27 cellular contexts compared by ENCODE assay signal in the genomic region with DNA sequence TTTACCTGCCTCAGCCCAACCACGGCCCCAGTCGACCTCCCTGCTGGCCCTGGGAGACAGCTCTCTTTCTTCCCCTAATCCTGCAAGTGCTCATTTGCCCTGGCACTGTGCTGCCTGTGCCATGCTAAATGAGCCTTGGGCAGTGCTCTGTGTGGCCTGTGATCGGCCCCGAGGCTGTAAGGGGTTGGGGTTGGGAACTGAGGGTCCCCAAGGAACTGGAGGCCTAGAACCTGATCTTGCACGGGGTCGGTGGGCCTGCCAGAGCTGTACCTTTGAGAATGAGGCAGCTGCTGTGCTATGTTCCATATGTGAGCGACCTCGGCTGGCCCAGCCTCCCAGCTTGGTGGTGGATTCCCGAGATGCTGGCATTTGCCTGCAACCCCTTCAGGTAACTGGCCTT.
"Had no signal": no experiment of that assay in that cellular context is flagged by ENCODE, and none has a peak within 500 bp of the region (broad histone marks: within the 10 kb centered on the region; RNA-seq: fewer than 3 reads in every experiment).

No MANE protein-coding gene starts in this region.

- H3K9me3 Mint-ChIP-seq: activated CD4-positive, alpha-beta memory T cell treated with anti-CD3 and anti-CD28 coated beads, Interleukin-2, amount 10 ng/mL, durations not matched to agents 7 days and 5 days; activated CD4-positive, alpha-beta T cell treated with anti-CD3 and anti-CD28 coated beads, Interleukin-2, amount 10 ng/mL, durations not matched to agents 24 days and 14 days; activated naive CD4-positive, alpha-beta T cell treated with anti-CD3 and anti-CD28 coated beads, Interleukin-2, amount 10 ng/mL, durations not matched to agents 7 days and 5 days; activated naive CD8-positive, alpha-beta T cell treated with anti-CD3 and anti-CD28 coated beads, Interleukin-2, amount 50 U/mL, for 24 hours; endodermal cell; immature natural killer cell; natural killer cell; T-helper 1 cell treated with Interleukin-12 subunit alpha and Interleukin-12 subunit beta and Interleukin-4 antibody, amounts not matched to agents 30 μg/mL and 1 μg/mL, for 36 hours had no signal

- H3K4me3 Mint-ChIP-seq: activated naive CD8-positive, alpha-beta T cell treated with anti-CD3 and anti-CD28 coated beads, Interleukin-2, amount 50 U/mL, for 24 hours had no signal

- H3K4me3 ChIP-seq: heart left ventricle, left lung, lung, tibial nerve had no signal

- H3K9me3 ChIP-seq: heart left ventricle, left lung, tibial nerve had no signal

- H3K27me3 Mint-ChIP-seq: activated CD4-positive, alpha-beta memory T cell treated with anti-CD3 and anti-CD28 coated beads, Interleukin-2, amount 10 ng/mL, durations not matched to agents 7 days and 5 days; activated CD4-positive, alpha-beta T cell treated with anti-CD3 and anti-CD28 coated beads, Interleukin-2, amount 10 ng/mL, durations not matched to agents 24 days and 14 days; activated CD8-positive, alpha-beta memory T cell treated with anti-CD3 and anti-CD28 coated beads, Interleukin-2, amount 10 ng/mL, durations not matched to agents 7 days and 5 days; activated naive CD4-positive, alpha-beta T cell treated with anti-CD3 and anti-CD28 coated beads, Interleukin-2, amount 10 ng/mL, durations not matched to agents 7 days and 5 days; activated naive CD8-positive, alpha-beta T cell treated with anti-CD3 and anti-CD28 coated beads, Interleukin-2, amount 50 U/mL, for 24 hours had no signal

- DNase-seq: activated CD4-positive, alpha-beta memory T cell treated with anti-CD3 and anti-CD28 coated beads, Interleukin-2, amount 10 ng/mL, durations not matched to agents 7 days and 5 days; activated CD4-positive, alpha-beta T cell treated with anti-CD3 and anti-CD28 coated beads, Interleukin-2, amount 10 ng/mL, durations not matched to agents 24 days and 14 days; activated CD4-positive, CD25-positive, alpha-beta regulatory T cell treated with anti-CD3 and anti-CD28 coated beads, Interleukin-2, amount 50 U/mL, for 72 hours; activated CD8-positive, alpha-beta memory T cell treated with anti-CD3 and anti-CD28 coated beads, Interleukin-2, amount 10 ng/mL, durations not matched to agents 7 days and 5 days; activated gamma-delta T cell; activated naive CD4-positive, alpha-beta T cell treated with anti-CD3 and anti-CD28 coated beads, Interleukin-2, amount 10 ng/mL, durations not matched to agents 7 days and 5 days; activated naive CD8-positive, alpha-beta T cell treated with anti-CD3 and anti-CD28 coated beads, Interleukin-2, amount 50 U/mL, for 24 hours; amygdala; caudate nucleus; endodermal cell; foreskin fibroblast; hypothalamus; immature natural killer cell; mesendoderm; natural killer cell; right cardiac atrium; stimulated activated CD4-positive, alpha-beta T cell treated with anti-CD3 and anti-CD28 coated beads, Interleukin-15, amount 100 ng/mL, for 24 hours; stimulated activated CD4-positive, alpha-beta T cell treated with anti-CD3 and anti-CD28 coated beads, Interleukin-2, amount 100 ng/mL, for 24 hours; stimulated activated naive CD4-positive, alpha-beta T cell treated with Interleukin-2 at 50 U/mL for 16 hours; SW 1271; T1000 had no signal

- H3K36me3 Mint-ChIP-seq: natural killer cell had no signal

- ATAC-seq: activated CD8-positive, alpha-beta memory T cell treated with anti-CD3 and anti-CD28 coated beads, Interleukin-2, amount 10 ng/mL, durations not matched to agents 7 days and 5 days; activated naive CD8-positive, alpha-beta T cell treated with anti-CD3 and anti-CD28 coated beads, Interleukin-2, amount 50 U/mL, for 24 hours; esophagus mucosa; heart left ventricle; left lung; natural killer cell; right cardiac atrium had no signal

- H3K27me3 ChIP-seq: heart left ventricle, left lung, tibial nerve had no signal

- H3K27ac ChIP-seq: heart left ventricle, left lung, tibial nerve had no signal

- H3K27ac Mint-ChIP-seq: endodermal cell; natural killer cell; T-helper 1 cell treated with Interleukin-12 subunit alpha and Interleukin-12 subunit beta and Interleukin-4 antibody, amounts not matched to agents 30 μg/mL and 1 μg/mL, for 36 hours had no signal
